In genomic region chr2:194327196-194327888, GRCh38 we compare ENCODE assay signal across 28 cellular contexts.
"Had no signal": no experiment of that assay in that cellular context is flagged by ENCODE, and none has a peak within 500 bp of the region (broad histone marks: within the 10 kb centered on the region; RNA-seq: fewer than 3 reads in every experiment).

No MANE protein-coding gene starts in this region.

- H3K27me3 ChIP-seq: left lung, ovary, testis, uterus had no signal

- H3K4me3 ChIP-seq: left lung, ovary, smooth muscle cell, uterus had no signal

- H3K27ac ChIP-seq: left lung, ovary, testis, uterus had no signal

- DNase-seq: activated B cell treated with CpG ODN at 0.5 μM for 24 hours; activated CD4-positive, alpha-beta T cell treated with anti-CD3 and anti-CD28 coated beads, Interleukin-2, amount 50 U/mL, for 1 hour; activated CD8-positive, alpha-beta T cell treated with anti-CD3 and anti-CD28 coated beads for 36 hours; activated gamma-delta T cell treated with Interleukin-2 at 50 U/mL for 16 hours; activated naive CD4-positive, alpha-beta T cell treated with anti-CD3 and anti-CD28 coated beads, Interleukin-2, amount 50 U/mL, for 16 hours; activated naive CD8-positive, alpha-beta T cell treated with anti-CD3 and anti-CD28 coated beads, Interleukin-2, amount 50 U/mL, for 24 hours; activated T-cell treated with anti-CD3 and anti-CD28 coated beads, Interleukin-2, amount 50 U/mL, for 4 hours; amygdala; central memory CD4-positive, alpha-beta T cell; dermis blood vessel endothelial cell; effector CD8-positive, alpha-beta T cell; mammary epithelial cell; stimulated activated CD4-positive, alpha-beta T cell treated with anti-CD3 and anti-CD28 coated beads, Interleukin-1b, Interleukin-23, amount 100 ng/mL, for 48 hours; stimulated activated CD4-positive, alpha-beta T cell treated with anti-CD3 and anti-CD28 coated beads, Interleukin-4, amount 100 ng/mL, for 4 hours; stimulated activated CD8-positive, alpha-beta memory T cell treated with anti-CD3 and anti-CD28 coated beads, Interleukin-4, amount 100 ng/mL, for 48 hours; stimulated activated naive CD4-positive, alpha-beta T cell; SW 1271; T1000; testis; trophoblast cell; uterus had no signal

- ATAC-seq: activated CD8-positive, alpha-beta T cell treated with anti-CD3 and anti-CD28 coated beads for 36 hours; activated naive CD8-positive, alpha-beta T cell treated with anti-CD3 and anti-CD28 coated beads, Interleukin-2, amount 50 U/mL, for 24 hours; activated T-cell treated with anti-CD3 and anti-CD28 coated beads, Interleukin-2, amount 50 U/mL, for 4 hours; activated T-helper 17 cell treated with anti-CD3 and anti-CD28 coated beads, Interleukin-2, amount 50 U/mL, for 72 hours; left lung had no signal

- H3K9me3 Mint-ChIP-seq: activated B cell treated with CpG ODN at 0.5 μM for 24 hours; activated CD8-positive, alpha-beta T cell treated with anti-CD3 and anti-CD28 coated beads for 36 hours; activated naive CD8-positive, alpha-beta T cell treated with anti-CD3 and anti-CD28 coated beads, Interleukin-2, amount 50 U/mL, for 24 hours; activated T-cell treated with anti-CD3 and anti-CD28 coated beads, Interleukin-2, amount 50 U/mL, for 4 hours; activated T-helper 17 cell treated with anti-CD3 and anti-CD28 coated beads, Interleukin-2, amount 50 U/mL, for 72 hours; nephron; T-helper 1 cell treated with Interleukin-12 subunit alpha and Interleukin-12 subunit beta and Interleukin-4 antibody, amounts not matched to agents 30 μg/mL and 1 μg/mL, for 36 hours had no signal

- H3K4me1 ChIP-seq: left lung, testis, uterus had no signal

- H3K9me3 ChIP-seq: ovary, testis, uterus had no signal

- H3K27me3 Mint-ChIP-seq: activated B cell treated with CpG ODN at 0.5 μM for 24 hours; activated CD8-positive, alpha-beta T cell treated with anti-CD3 and anti-CD28 coated beads for 36 hours; activated naive CD8-positive, alpha-beta T cell treated with anti-CD3 and anti-CD28 coated beads, Interleukin-2, amount 50 U/mL, for 24 hours; activated T-helper 17 cell treated with anti-CD3 and anti-CD28 coated beads, Interleukin-2, amount 50 U/mL, for 72 hours; progenitor cell of endocrine pancreas had no signal

- H3K36me3 ChIP-seq: left lung, ovary, uterus had no signal

- H3K4me3 Mint-ChIP-seq: activated B cell treated with CpG ODN at 0.5 μM for 24 hours; activated CD8-positive, alpha-beta T cell treated with anti-CD3 and anti-CD28 coated beads for 36 hours; activated naive CD8-positive, alpha-beta T cell treated with anti-CD3 and anti-CD28 coated beads, Interleukin-2, amount 50 U/mL, for 24 hours; activated T-cell treated with anti-CD3 and anti-CD28 coated beads, Interleukin-2, amount 50 U/mL, for 4 hours; activated T-helper 17 cell treated with anti-CD3 and anti-CD28 coated beads, Interleukin-2, amount 50 U/mL, for 72 hours; nephron; T-helper 1 cell treated with Interleukin-12 subunit alpha and Interleukin-12 subunit beta and Interleukin-4 antibody, amounts not matched to agents 30 μg/mL and 1 μg/mL, for 36 hours had no signal

- H3K4me2 ChIP-seq: smooth muscle cell had no signal

- H3K27ac Mint-ChIP-seq: activated B cell treated with CpG ODN at 0.5 μM for 24 hours; activated CD8-positive, alpha-beta T cell treated with anti-CD3 and anti-CD28 coated beads for 36 hours; activated naive CD8-positive, alpha-beta T cell treated with anti-CD3 and anti-CD28 coated beads, Interleukin-2, amount 50 U/mL, for 24 hours; activated T-helper 17 cell treated with anti-CD3 and anti-CD28 coated beads, Interleukin-2, amount 50 U/mL, for 72 hours; nephron; progenitor cell of endocrine pancreas; T-helper 1 cell treated with Interleukin-12 subunit alpha and Interleukin-12 subunit beta and Interleukin-4 antibody, amounts not matched to agents 30 μg/mL and 1 μg/mL, for 36 hours had no signal

- H3K4me1 Mint-ChIP-seq: activated B cell treated with CpG ODN at 0.5 μM for 24 hours; activated naive CD8-positive, alpha-beta T cell treated with anti-CD3 and anti-CD28 coated beads, Interleukin-2, amount 50 U/mL, for 24 hours; activated T-helper 17 cell treated with anti-CD3 and anti-CD28 coated beads, Interleukin-2, amount 50 U/mL, for 72 hours; nephron had no signal
